Comparison of ENCODE assay signal across 9 cellular contexts in the genomic region with DNA sequence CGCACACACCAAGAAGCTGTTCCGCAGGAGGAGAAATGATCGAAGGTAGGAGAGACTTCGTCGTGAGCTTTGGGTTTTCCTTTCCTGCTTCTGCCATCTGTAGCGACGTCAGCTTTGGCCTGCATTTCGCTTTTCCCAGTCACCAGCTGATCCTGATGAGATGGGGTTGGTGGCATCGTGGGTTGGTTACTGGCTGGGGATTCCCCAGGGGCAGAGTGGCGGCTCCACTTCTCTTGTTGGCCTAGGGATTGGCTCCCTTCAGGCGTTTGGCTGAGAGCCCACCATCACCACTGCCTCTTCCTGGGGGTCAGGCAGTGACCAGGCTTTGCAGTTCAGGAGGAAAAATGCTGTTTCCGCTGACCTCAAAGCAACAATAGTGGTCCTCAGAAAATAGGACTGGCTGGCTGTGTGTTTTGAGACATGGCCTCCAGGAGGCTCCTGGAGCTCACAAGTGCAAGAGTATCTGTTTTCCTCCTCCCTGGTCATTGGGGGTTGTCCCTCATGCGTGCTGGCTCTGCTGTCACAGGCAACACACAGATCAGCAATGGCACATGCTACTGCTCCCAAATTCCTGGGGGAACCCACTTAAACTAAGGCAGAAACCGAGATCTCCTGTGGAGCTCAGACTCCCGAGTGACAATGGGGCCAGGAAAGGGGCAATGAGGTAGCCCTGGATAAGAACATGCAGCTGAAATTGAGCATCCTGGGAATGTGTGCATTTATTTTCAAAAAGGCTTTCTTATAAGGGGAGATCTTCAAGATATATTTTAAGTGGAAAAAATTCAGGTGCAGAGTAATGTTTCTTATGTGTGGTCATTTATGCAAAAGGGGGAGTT.
DNase-seq lines count a peak whose midpoint lies in the region; ATAC-seq, FAIRE-seq and TF ChIP-seq lines count a peak whose summit lies in the region.
"Had no signal": no experiment of that assay in that cellular context is flagged by ENCODE, and none has a peak within 500 bp of the region (broad histone marks: within the 10 kb centered on the region; RNA-seq: fewer than 3 reads in every experiment).

No MANE protein-coding gene starts in this region.

- H2BK120ac ChIP-seq in mesenchymal stem cell (ENCODE audit: low read depth, low read length) = no peak overlapping the region

- H2BK15ac ChIP-seq in mesenchymal stem cell (ENCODE audit: low read depth, poor library complexity, severe bottlenecking) = no peak overlapping the region

- intact Hi-C loops in OCI-LY7 (cut with micrococcal nuclease; ENCODE audit: unreplicated experiment) = no loop called here

- no peaks in the 10 kb centered on the region for H3K27me3 ChIP-seq in BLaER1 treated with 17β-estradiol and CSF1 and Interleukin-3, amounts not matched to agents 10 nM and 100 nM
- no peaks in the 10 kb centered on the region for H3K27me3 ChIP-seq in mesenchymal stem cell (ENCODE audit: control insufficient read depth in 1 of 2, insufficient read depth in 1 of 2, low read length in 2 of 2)

- H3K23ac ChIP-seq in mesenchymal stem cell (ENCODE audit: low read length in 2 of 2) = no peak overlapping the region

- POLR2A ChIA-PET in OCI-LY7 (lab: Charles Lee) = no interaction called here

- no peaks in the 10 kb centered on the region for H3K36me3 Mint-ChIP-seq in effector memory CD8-positive, alpha-beta T cell (ENCODE audit: insufficient read depth)
- H3K36me3 Mint-ChIP-seq: IgD-negative memory B cell had no signal

- H3K27ac Mint-ChIP-seq in effector memory CD8-positive, alpha-beta T cell = peak overlapping the region in 1 of 2 donors; percentile 7
- H3K27ac Mint-ChIP-seq: IgD-negative memory B cell had no signal

- no peak overlapping the region; a peak in 2 of 22 replicates for H3K9ac ChIP-seq in BLaER1 treated with 17β-estradiol and CSF1 and Interleukin-3, amounts not matched to agents 10 nM and 100 nM
- peak overlapping the region; percentile 75 for H3K9ac ChIP-seq in mesenchymal stem cell (ENCODE audit: low read length)

- H2BK12ac ChIP-seq in mesenchymal stem cell (ENCODE audit: low read length in 2 of 2) = peak overlapping the region in 1 of 2 experiments; percentile 60

- peaks cover 0 to 11% of the 10 kb centered on the region in 2 donors for H3K27me3 Mint-ChIP-seq in effector memory CD8-positive, alpha-beta T cell
- H3K27me3 Mint-ChIP-seq: IgD-negative memory B cell had no signal

- H3K9me3 Mint-ChIP-seq in effector memory CD8-positive, alpha-beta T cell = no peaks in the 10 kb centered on the region

- no peaks in the 10 kb centered on the region for H3K9me2 ChIP-seq in OCI-LY7 (ENCODE audit: insufficient read depth, low read length)

- no peak overlapping the region for H3K14ac ChIP-seq in mesenchymal stem cell (ENCODE audit: low read length in 2 of 2)

- H3K4me1 ChIP-seq in BLaER1 treated with 17β-estradiol and CSF1 and Interleukin-3, amounts not matched to agents 10 nM and 100 nM = peaks cover 16 to 35% (median 23%) of the 10 kb centered on the region in 10 experiments
- H3K4me1 ChIP-seq in OCI-LY7 (ENCODE audit: insufficient read depth, low read length, poor library complexity, severe bottlenecking) (peaks cover 6% of the 10 kb centered on the region), mesenchymal stem cell (ENCODE audit: control insufficient read depth, insufficient read depth, low read depth, low read length) (peaks cover 9% of the 10 kb centered on the region)

- H3K36me3 ChIP-seq in BLaER1 treated with 17β-estradiol and CSF1 and Interleukin-3, amounts not matched to agents 10 nM and 100 nM = peaks cover 0 to 21% (median 7%) of the 10 kb centered on the region in 11 experiments; a peak in 10 of 22 replicates
- H3K36me3 ChIP-seq in OCI-LY7 (ENCODE audit: insufficient read depth, low read length) = no peaks in the 10 kb centered on the region
- peaks cover 6 to 66% of the 10 kb centered on the region in 2 experiments for H3K36me3 ChIP-seq in mesenchymal stem cell (ENCODE audit: control insufficient read depth in 1 of 2, insufficient read depth in 2 of 2, low read depth in 1 of 2, low read length in 2 of 2)

- CTCF ChIA-PET in OCI-LY7 (lab: Charles Lee; ENCODE audit: unreplicated experiment) = no interaction called here

- WGBS in mesenchymal stem cell = 83% methylated on average over 15 of the region's 15 CpGs

- peak overlapping the region in 10 of 11 experiments; percentile 1 to 56 (median 27); a peak in 17 of 22 replicates for H3K4me2 ChIP-seq in BLaER1 treated with 17β-estradiol and CSF1 and Interleukin-3, amounts not matched to agents 10 nM and 100 nM
- H3K4me2 ChIP-seq in OCI-LY7 (ENCODE audit: low read length) (no peak overlapping the region), mesenchymal stem cell (ENCODE audit: low read length, poor library complexity, severe bottlenecking) (no peak overlapping the region)

- H3K27ac ChIP-seq in BLaER1 treated with 17β-estradiol and CSF1 and Interleukin-3, amounts not matched to agents 10 nM and 100 nM = no peak overlapping the region
- no peak overlapping the region for H3K27ac ChIP-seq in OCI-LY7 (ENCODE audit: low read depth, low read length, poor library complexity, severe bottlenecking)
- H3K27ac ChIP-seq in mesenchymal stem cell (ENCODE audit: low read length, poor library complexity, severe bottlenecking) = no peak overlapping the region

- H3K4ac ChIP-seq in mesenchymal stem cell (ENCODE audit: low read depth in 1 of 2, low read length in 2 of 2) = no peak overlapping the region

- H4K20me1 ChIP-seq in BLaER1 treated with 17β-estradiol and CSF1 and Interleukin-3, amounts not matched to agents 10 nM and 100 nM = peaks cover 0 to 36% (median 0%) of the 10 kb centered on the region in 11 experiments; a peak in 6 of 22 replicates
- H4K20me1 ChIP-seq in OCI-LY7 (ENCODE audit: insufficient read depth, low read length) = no peaks in the 10 kb centered on the region

- H2AFZ ChIP-seq in OCI-LY7 (ENCODE audit: low read length) (no peak overlapping the region), mesenchymal stem cell (ENCODE audit: low read depth, low read length) (no peak overlapping the region)

- H3K4me3 Mint-ChIP-seq in effector memory CD8-positive, alpha-beta T cell = no peak overlapping the region
- H3K4me3 Mint-ChIP-seq: IgD-negative memory B cell had no signal

- H3K79me1 ChIP-seq in mesenchymal stem cell (replicated peaks; ENCODE audit: low read length, poor library complexity, severe bottlenecking) = peaks cover 44% of the 10 kb centered on the region

- no peak overlapping the region for H4K91ac ChIP-seq in mesenchymal stem cell (ENCODE audit: low read length)

- H2BK5ac ChIP-seq in mesenchymal stem cell (ENCODE audit: low read depth, low read length, poor library complexity, severe bottlenecking) = no peak overlapping the region

- FAIRE-seq in GM18507 (lab: Jason Lieb, UNC) = peak; percentile 55

- peak overlapping the region; percentile 38 for H4K8ac ChIP-seq in mesenchymal stem cell (ENCODE audit: low read length)

- H3K4me1 Mint-ChIP-seq in effector memory CD8-positive, alpha-beta T cell (ENCODE audit: low read depth in 2 of 2) = peaks cover 4 to 9% of the 10 kb centered on the region in 2 donors

- DNase-seq in GM18507 (ENCODE audit: extremely low spot score, insufficient read length, low read depth) (peak; percentile 33), OCI-LY7 (ENCODE audit: low spot score) (peak; percentile 46), mesenchymal stem cell (peak; percentile 68), HK-2 (ENCODE audit: unreplicated experiment) (no peak), GF-D8 (lab: John Stamatoyannopoulos, UW) (no peak)
- peak in 2 of 3 experiments; percentile 3 to 15 for DNase-seq in effector memory CD8-positive, alpha-beta T cell

- peaks cover 0 to 9% (median 4%) of the 10 kb centered on the region in 11 experiments; a peak in 4 of 22 replicates for H3K9me3 ChIP-seq in BLaER1 treated with 17β-estradiol and CSF1 and Interleukin-3, amounts not matched to agents 10 nM and 100 nM (replicated peaks in 1 of 11)
- no peaks in the 10 kb centered on the region for H3K9me3 ChIP-seq in OCI-LY7 (ENCODE audit: low read length)
- H3K9me3 ChIP-seq in mesenchymal stem cell (ENCODE audit: control insufficient read depth, low read length) = no peaks in the 10 kb centered on the region

- H3K79me2 ChIP-seq in OCI-LY7 (ENCODE audit: insufficient read depth, low read depth, low read length) = no peaks in the 10 kb centered on the region

- TF ChIP-seq CTCF in OCI-LY7 (conservative IDR thresholded peaks at IDR 0.05; ENCODE audit: low read length) = peak; percentile 67

- H2AK5ac ChIP-seq in mesenchymal stem cell (ENCODE audit: low read length, severe bottlenecking) = no peak overlapping the region

- no peak for ATAC-seq in effector memory CD8-positive, alpha-beta T cell (replicated peaks)
- ATAC-seq in HG02981 (IDR thresholded peaks at IDR 0.05; ENCODE audit: unreplicated experiment) = no peak

- no TSS peak for BruUV-seq in OCI-LY7 (replicated peaks; lab: Mats Ljungman, UMichigan)

- peak overlapping the region in 1 of 2 experiments; percentile 28 for H3K18ac ChIP-seq in mesenchymal stem cell (ENCODE audit: low read depth in 1 of 2, low read length in 2 of 2)

- H3K4me3 ChIP-seq in BLaER1 treated with 17β-estradiol and CSF1 and Interleukin-3, amounts not matched to agents 10 nM and 100 nM = no peak overlapping the region
- H3K4me3 ChIP-seq in OCI-LY7 (ENCODE audit: low read depth, low read length, poor library complexity, severe bottlenecking) (no peak overlapping the region), mesenchymal stem cell (ENCODE audit: insufficient read depth in 1 of 2, low read depth in 1 of 2, low read length in 2 of 2) (no peak overlapping the region)

Comparison
In these comparisons a context has a peak if more than half of its experiments do, and no peak if none do; other contexts are left out.
1. H3K4me2 ChIP-seq: peak in BLaER1 treated with 17β-estradiol and CSF1 and Interleukin-3, amounts not matched to agents 10 nM and 100 nM (10 of 11); none in OCI-LY7 (single experiment) and mesenchymal stem cell (single experiment).
2. DNase-seq: peak in GM18507 (single experiment), OCI-LY7 (single experiment), effector memory CD8-positive, alpha-beta T cell (2 of 3) and mesenchymal stem cell (single experiment); none in HK-2 (single experiment) and GF-D8 (single experiment).